In the genomic region with DNA sequence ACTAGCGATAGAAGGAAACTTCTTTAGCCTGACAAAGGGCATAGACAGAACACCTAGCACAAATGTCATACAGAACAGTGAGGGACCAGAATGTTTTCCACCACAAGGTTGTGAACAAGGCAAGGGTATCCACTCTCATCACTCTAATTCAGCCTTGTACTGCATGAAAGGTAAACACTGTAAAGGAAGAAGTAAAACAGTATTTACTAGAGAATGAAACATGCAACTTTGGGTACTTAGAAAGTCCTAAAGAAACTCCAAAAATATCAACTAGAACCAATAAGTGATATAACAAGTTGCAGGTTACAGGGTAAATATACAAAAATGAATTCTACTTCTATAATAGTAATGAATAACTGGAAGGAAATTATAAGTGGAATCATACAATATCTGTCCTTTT, we compare ENCODE assay signal across 34 cellular contexts.
"Had no signal": no experiment of that assay in that cellular context is flagged by ENCODE, and none has a peak within 500 bp of the region (broad histone marks: within the 10 kb centered on the region; RNA-seq: fewer than 3 reads in every experiment).

No MANE protein-coding gene starts in this region.

- DNase-seq: activated B cell treated with CpG ODN at 0.5 μM for 24 hours; activated CD4-positive, alpha-beta memory T cell treated with anti-CD3 and anti-CD28 coated beads for 36 hours; activated CD4-positive, alpha-beta T cell treated with anti-CD3 and anti-CD28 coated beads for 4 hours; activated CD4-positive, alpha-beta T cell treated with anti-CD3 and anti-CD28 coated beads, Interleukin-2, amount 10 ng/mL, durations not matched to agents 24 days and 14 days; activated CD4-positive, alpha-beta T cell treated with anti-CD3 and anti-CD28 coated beads, Interleukin-2, amount 50 U/mL, for 1 hour; activated CD4-positive, alpha-beta T cell treated with anti-CD3 and anti-CD28 coated beads, Interleukin-2, amount 50 U/mL, for 4 hours; activated CD4-positive, CD25-positive, alpha-beta regulatory T cell treated with anti-CD3 and anti-CD28 coated beads, Interleukin-2, amount 50 U/mL, for 72 hours; activated CD8-positive, alpha-beta memory T cell treated with anti-CD3 and anti-CD28 coated beads, Interleukin-2, amount 50 U/mL, for 4 hours; activated CD8-positive, alpha-beta T cell treated with anti-CD3 and anti-CD28 coated beads for 36 hours; activated effector memory CD4-positive, alpha-beta T cell treated with anti-CD3 and anti-CD28 coated beads, Interleukin-2, amount 50 U/mL, for 16 hours; activated gamma-delta T cell treated with Interleukin-2 at 50 U/mL for 16 hours; activated naive CD4-positive, alpha-beta T cell; activated naive CD4-positive, alpha-beta T cell treated with anti-CD3 and anti-CD28 coated beads for 36 hours; activated naive CD4-positive, alpha-beta T cell treated with anti-CD3 and anti-CD28 coated beads, Interleukin-2, amount 50 U/mL, for 16 hours; activated naive CD8-positive, alpha-beta T cell treated with anti-CD3 and anti-CD28 coated beads for 36 hours; activated T-cell treated with anti-CD3 and anti-CD28 coated beads for 4 hours; activated T-cell treated with anti-CD3 and anti-CD28 coated beads, Interleukin-2, amount 50 U/mL, for 1 hour; activated T-cell treated with anti-CD3 and anti-CD28 coated beads, Interleukin-2, amount 50 U/mL, for 4 hours; activated T-cell treated with anti-CD3 and anti-CD28 coated beads, Interleukin-2, amount 50 U/mL, for 72 hours; adrenal gland; amniotic stem cell; aorta; body of pancreas; brain microvascular endothelial cell; central memory CD4-positive, alpha-beta T cell; T-helper 1 cell; T-helper 2 cell; T-helper 9 cell had no signal

- H3K9me3 ChIP-seq: adrenal gland, body of pancreas, breast epithelium had no signal

- H3K4me1 ChIP-seq: adrenal gland, body of pancreas, breast epithelium had no signal

- H3K4me3 ChIP-seq: adrenal gland, body of pancreas, breast epithelium had no signal

- ATAC-seq: activated CD8-positive, alpha-beta T cell treated with anti-CD3 and anti-CD28 coated beads for 36 hours; activated naive CD4-positive, alpha-beta T cell treated with anti-CD3 and anti-CD28 coated beads, Interleukin-2, amount 50 U/mL, for 72 hours; activated T-cell treated with anti-CD3 and anti-CD28 coated beads, Interleukin-2, amount 50 U/mL, for 4 hours; activated T-cell treated with anti-CD3 and anti-CD28 coated beads, Interleukin-2, amount 50 U/mL, for 72 hours; activated T-helper 17 cell treated with anti-CD3 and anti-CD28 coated beads, Interleukin-2, amount 50 U/mL, for 72 hours; body of pancreas had no signal

- H3K27me3 ChIP-seq: adrenal gland, body of pancreas, brain microvascular endothelial cell, breast epithelium had no signal

- H3K36me3 ChIP-seq: adrenal gland, brain microvascular endothelial cell, breast epithelium had no signal

- H3K27ac ChIP-seq: adrenal gland, body of pancreas, brain microvascular endothelial cell, breast epithelium, VCaP had no signal

- FAIRE-seq: astrocyte, TTC549 had no signal
